1 cellular context compared by ENCODE assay signal in the genomic region with DNA sequence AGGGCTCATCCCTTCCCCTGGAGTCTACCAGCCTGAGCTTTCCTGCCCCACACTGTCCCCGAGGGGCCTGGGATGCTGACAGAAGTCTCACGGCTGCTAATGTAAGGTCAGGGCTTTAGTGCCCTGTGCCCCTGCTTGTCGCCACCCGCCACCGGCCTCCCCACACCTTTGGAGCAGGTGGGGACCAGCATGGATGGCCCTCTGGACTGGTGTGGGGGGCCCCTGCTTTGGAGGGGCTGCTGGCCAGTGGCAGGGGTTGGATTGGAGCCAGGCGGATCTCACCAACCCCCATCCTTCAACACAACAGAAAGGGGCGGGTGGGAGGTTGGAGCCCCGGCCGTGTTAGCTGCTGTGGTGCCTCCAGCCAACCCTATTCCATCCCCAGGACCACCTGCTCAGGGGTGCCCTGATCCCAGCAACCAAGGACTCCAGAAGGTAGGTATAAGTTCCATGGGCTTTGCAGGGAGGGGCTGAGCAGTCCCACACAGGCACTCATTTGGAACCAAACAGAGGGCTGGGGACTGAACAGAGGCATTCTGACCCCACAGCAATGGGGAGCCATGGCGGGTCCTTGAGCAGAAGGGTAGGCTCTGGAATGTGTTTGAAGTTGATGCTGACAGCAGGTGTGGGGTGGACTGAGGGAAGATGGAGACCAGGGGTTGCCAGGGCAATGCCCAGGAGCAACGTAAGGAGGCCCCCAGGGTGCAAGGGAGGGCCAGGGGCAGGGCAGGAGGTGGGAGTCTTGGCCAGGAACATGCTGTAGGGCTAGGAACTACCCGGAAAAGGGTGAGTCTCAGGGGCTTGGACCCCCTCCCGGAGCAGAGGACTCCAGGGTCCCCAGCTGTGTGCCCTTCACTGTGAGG.
TF ChIP-seq lines count a peak whose summit lies in the region.

No MANE protein-coding gene starts in this region.

TF ChIP-seq in H1, 55 proteins besides CTCF, POLR2A, EP300 and RAD21:
- no peak for TF ChIP-seq ASH2L (IDR thresholded peaks at IDR 0.05; ENCODE audit: low read length)
- TF ChIP-seq CHD2 (IDR thresholded peaks at IDR 0.05; ENCODE audit: low read length), result no peak
- TF ChIP-seq PHF8 (conservative IDR thresholded peaks at IDR 0.05; ENCODE audit: low read depth, low read length), result no peak
- TF ChIP-seq, protein P1, sequence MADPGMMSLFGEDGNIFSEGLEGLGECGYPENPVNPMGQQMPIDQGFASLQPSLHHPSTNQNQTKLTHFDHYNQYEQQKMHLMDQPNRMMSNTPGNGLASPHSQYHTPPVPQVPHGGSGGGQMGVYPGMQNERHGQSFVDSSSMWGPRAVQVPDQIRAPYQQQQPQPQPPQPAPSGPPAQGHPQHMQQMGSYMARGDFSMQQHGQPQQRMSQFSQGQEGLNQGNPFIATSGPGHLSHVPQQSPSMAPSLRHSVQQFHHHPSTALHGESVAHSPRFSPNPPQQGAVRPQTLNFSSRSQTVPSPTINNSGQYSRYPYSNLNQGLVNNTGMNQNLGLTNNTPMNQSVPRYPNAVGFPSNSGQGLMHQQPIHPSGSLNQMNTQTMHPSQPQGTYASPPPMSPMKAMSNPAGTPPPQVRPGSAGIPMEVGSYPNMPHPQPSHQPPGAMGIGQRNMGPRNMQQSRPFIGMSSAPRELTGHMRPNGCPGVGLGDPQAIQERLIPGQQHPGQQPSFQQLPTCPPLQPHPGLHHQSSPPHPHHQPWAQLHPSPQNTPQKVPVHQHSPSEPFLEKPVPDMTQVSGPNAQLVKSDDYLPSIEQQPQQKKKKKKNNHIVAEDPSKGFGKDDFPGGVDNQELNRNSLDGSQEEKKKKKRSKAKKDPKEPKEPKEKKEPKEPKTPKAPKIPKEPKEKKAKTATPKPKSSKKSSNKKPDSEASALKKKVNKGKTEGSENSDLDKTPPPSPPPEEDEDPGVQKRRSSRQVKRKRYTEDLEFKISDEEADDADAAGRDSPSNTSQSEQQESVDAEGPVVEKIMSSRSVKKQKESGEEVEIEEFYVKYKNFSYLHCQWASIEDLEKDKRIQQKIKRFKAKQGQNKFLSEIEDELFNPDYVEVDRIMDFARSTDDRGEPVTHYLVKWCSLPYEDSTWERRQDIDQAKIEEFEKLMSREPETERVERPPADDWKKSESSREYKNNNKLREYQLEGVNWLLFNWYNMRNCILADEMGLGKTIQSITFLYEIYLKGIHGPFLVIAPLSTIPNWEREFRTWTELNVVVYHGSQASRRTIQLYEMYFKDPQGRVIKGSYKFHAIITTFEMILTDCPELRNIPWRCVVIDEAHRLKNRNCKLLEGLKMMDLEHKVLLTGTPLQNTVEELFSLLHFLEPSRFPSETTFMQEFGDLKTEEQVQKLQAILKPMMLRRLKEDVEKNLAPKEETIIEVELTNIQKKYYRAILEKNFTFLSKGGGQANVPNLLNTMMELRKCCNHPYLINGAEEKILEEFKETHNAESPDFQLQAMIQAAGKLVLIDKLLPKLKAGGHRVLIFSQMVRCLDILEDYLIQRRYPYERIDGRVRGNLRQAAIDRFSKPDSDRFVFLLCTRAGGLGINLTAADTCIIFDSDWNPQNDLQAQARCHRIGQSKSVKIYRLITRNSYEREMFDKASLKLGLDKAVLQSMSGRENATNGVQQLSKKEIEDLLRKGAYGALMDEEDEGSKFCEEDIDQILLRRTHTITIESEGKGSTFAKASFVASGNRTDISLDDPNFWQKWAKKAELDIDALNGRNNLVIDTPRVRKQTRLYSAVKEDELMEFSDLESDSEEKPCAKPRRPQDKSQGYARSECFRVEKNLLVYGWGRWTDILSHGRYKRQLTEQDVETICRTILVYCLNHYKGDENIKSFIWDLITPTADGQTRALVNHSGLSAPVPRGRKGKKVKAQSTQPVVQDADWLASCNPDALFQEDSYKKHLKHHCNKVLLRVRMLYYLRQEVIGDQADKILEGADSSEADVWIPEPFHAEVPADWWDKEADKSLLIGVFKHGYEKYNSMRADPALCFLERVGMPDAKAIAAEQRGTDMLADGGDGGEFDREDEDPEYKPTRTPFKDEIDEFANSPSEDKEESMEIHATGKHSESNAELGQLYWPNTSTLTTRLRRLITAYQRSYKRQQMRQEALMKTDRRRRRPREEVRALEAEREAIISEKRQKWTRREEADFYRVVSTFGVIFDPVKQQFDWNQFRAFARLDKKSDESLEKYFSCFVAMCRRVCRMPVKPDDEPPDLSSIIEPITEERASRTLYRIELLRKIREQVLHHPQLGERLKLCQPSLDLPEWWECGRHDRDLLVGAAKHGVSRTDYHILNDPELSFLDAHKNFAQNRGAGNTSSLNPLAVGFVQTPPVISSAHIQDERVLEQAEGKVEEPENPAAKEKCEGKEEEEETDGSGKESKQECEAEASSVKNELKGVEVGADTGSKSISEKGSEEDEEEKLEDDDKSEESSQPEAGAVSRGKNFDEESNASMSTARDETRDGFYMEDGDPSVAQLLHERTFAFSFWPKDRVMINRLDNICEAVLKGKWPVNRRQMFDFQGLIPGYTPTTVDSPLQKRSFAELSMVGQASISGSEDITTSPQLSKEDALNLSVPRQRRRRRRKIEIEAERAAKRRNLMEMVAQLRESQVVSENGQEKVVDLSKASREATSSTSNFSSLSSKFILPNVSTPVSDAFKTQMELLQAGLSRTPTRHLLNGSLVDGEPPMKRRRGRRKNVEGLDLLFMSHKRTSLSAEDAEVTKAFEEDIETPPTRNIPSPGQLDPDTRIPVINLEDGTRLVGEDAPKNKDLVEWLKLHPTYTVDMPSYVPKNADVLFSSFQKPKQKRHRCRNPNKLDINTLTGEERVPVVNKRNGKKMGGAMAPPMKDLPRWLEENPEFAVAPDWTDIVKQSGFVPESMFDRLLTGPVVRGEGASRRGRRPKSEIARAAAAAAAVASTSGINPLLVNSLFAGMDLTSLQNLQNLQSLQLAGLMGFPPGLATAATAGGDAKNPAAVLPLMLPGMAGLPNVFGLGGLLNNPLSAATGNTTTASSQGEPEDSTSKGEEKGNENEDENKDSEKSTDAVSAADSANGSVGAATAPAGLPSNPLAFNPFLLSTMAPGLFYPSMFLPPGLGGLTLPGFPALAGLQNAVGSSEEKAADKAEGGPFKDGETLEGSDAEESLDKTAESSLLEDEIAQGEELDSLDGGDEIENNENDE (IDR thresholded peaks at IDR 0.05; ENCODE audit: insufficient replicate concordance, low read length), result no peak
- TF ChIP-seq BACH1 (IDR thresholded peaks at IDR 0.05; ENCODE audit: low read length), result no peak
- no peak for TF ChIP-seq NRF1 (IDR thresholded peaks at IDR 0.05; ENCODE audit: low read depth, low read length)
- no peak for TF ChIP-seq CBX8 (IDR thresholded peaks at IDR 0.05; ENCODE audit: borderline replicate concordance, low read depth, low read length)
- TF ChIP-seq POU5F1 (IDR thresholded peaks at IDR 0.05; ENCODE audit: low read depth, low read length), result no peak
- TF ChIP-seq KDM5A (IDR thresholded peaks at IDR 0.05; ENCODE audit: low read length), result no peak
- TF ChIP-seq TAF1 (IDR thresholded peaks at IDR 0.05; ENCODE audit: low read depth, low read length), result no peak
- no peak for TF ChIP-seq GABPA (IDR thresholded peaks at IDR 0.05; ENCODE audit: borderline replicate concordance, insufficient read depth, low read length)
- no peak for TF ChIP-seq SAP30 (IDR thresholded peaks at IDR 0.05; ENCODE audit: insufficient read depth, insufficient replicate concordance, low read length)
- TF ChIP-seq KDM1A (IDR thresholded peaks at IDR 0.05; ENCODE audit: borderline replicate concordance, low read length), result no peak
- no peak for TF ChIP-seq CEBPB (IDR thresholded peaks at IDR 0.05; ENCODE audit: low read depth, low read length)
- no peak for TF ChIP-seq TEAD4 (IDR thresholded peaks at IDR 0.05; ENCODE audit: low read depth, low read length)
- no peak for TF ChIP-seq EGR1 (IDR thresholded peaks at IDR 0.05; ENCODE audit: borderline replicate concordance, low read depth, low read length)
- no peak for TF ChIP-seq RFX5 (IDR thresholded peaks at IDR 0.05; ENCODE audit: borderline replicate concordance, low read depth, low read length)
- no peak for TF ChIP-seq HDAC6 (IDR thresholded peaks at IDR 0.05; ENCODE audit: low read depth, low read length)
- TF ChIP-seq JUND (IDR thresholded peaks at IDR 0.05; ENCODE audit: low read length), result no peak
TF ChIP-seq in H1: peak in this region for 0.
